ENCODE assay signal across 18 cellular contexts in genomic region chr12:117012189-117012805, GRCh38.
DNase-seq lines count a peak whose midpoint lies in the region; ATAC-seq, FAIRE-seq and TF ChIP-seq lines count a peak whose summit lies in the region.
"Had no signal": no experiment of that assay in that cellular context is flagged by ENCODE, and none has a peak within 500 bp of the region (broad histone marks: within the 10 kb centered on the region; RNA-seq: fewer than 3 reads in every experiment).

No MANE protein-coding gene starts in this region.

- no peaks in the 10 kb centered on the region for H3K9me3 ChIP-seq in astrocyte (ENCODE audit: insufficient read depth, low read depth, low read length)

- H3K27me3 ChIP-seq in BJ (ENCODE audit: control insufficient read depth, insufficient read depth, low read length) (no peaks in the 10 kb centered on the region), astrocyte (ENCODE audit: insufficient read depth, low read length) (no peaks in the 10 kb centered on the region)
- H3K27me3 ChIP-seq: brain microvascular endothelial cell, SJSA1 had no signal

- peaks cover 46% of the 10 kb centered on the region for H3K36me3 Mint-ChIP-seq in astrocyte (ENCODE audit: low read depth, unreplicated experiment)
- peaks cover 55% of the 10 kb centered on the region for H3K36me3 Mint-ChIP-seq in activated CD4-positive, alpha-beta T cell treated with anti-CD3 and anti-CD28 coated beads for 36 hours (ENCODE audit: low read depth)

- H3K27ac Mint-ChIP-seq in astrocyte (ENCODE audit: unreplicated experiment) = no peak overlapping the region
- H3K27ac Mint-ChIP-seq in activated CD4-positive, alpha-beta T cell treated with anti-CD3 and anti-CD28 coated beads for 36 hours = no peak overlapping the region

- no peak overlapping the region for H3K27ac ChIP-seq in astrocyte (ENCODE audit: low read depth, low read length)
- H3K27ac ChIP-seq: brain microvascular endothelial cell, C4-2B, psoas muscle, SJSA1 had no signal

- H2AFZ ChIP-seq in astrocyte (ENCODE audit: low read depth, low read length) = no peak overlapping the region

- peak; percentile 70 for DNase-seq in BJ (ENCODE audit: low read depth)
- peak; percentile 64 for DNase-seq in HPDE6-E6E7 (ENCODE audit: extremely low spot score)
- peak; percentile 39 for DNase-seq in astrocyte (ENCODE audit: low read depth)
- DNase-seq in iris pigment epithelial cell (ENCODE audit: low read depth) = peak; percentile 52
- DNase-seq in DMS 273 (lab: John Stamatoyannopoulos, UW; ENCODE audit: unreplicated experiment) = no peak
- DNase-seq in activated CD4-positive, alpha-beta T cell treated with anti-CD3 and anti-CD28 coated beads for 36 hours = no peak
- no peak for DNase-seq in SHP77 treated with DMSO at 0.1 percent for 48 hours (lab: John Stamatoyannopoulos, UW)
- DNase-seq: activated naive CD4-positive, alpha-beta T cell treated with Interleukin-2 at 50 U/mL for 16 hours; brain microvascular endothelial cell; DND-41; NCI-H2029; psoas muscle; stimulated activated CD4-positive, alpha-beta T cell treated with anti-CD3 and anti-CD28 coated beads, Interleukin-2, amount 100 ng/mL, for 24 hours; stimulated activated CD8-positive, alpha-beta memory T cell treated with anti-CD3 and anti-CD28 coated beads, Interleukin-4, amount 100 ng/mL, for 48 hours had no signal

- H3K9ac ChIP-seq in astrocyte (ENCODE audit: low read length) = no peak overlapping the region

- H4K20me1 ChIP-seq in astrocyte (ENCODE audit: insufficient read depth, low read length) = peaks cover 8% of the 10 kb centered on the region

- H3K4me1 Mint-ChIP-seq in astrocyte (ENCODE audit: low read depth, unreplicated experiment) = peaks cover 18% of the 10 kb centered on the region
- H3K4me1 Mint-ChIP-seq in activated CD4-positive, alpha-beta T cell treated with anti-CD3 and anti-CD28 coated beads for 36 hours = no peaks in the 10 kb centered on the region

- TF ChIP-seq CTCF in BJ (IDR thresholded peaks at IDR 0.05; ENCODE audit: insufficient read depth, low read depth, low read length) (no peak), astrocyte (IDR thresholded peaks at IDR 0.05; ENCODE audit: insufficient read depth, low read depth, low read length) (no peak)

- CTCF ChIA-PET in BJ (lab: Yijun Ruan, JAX) = interaction anchor here (0.7 to 1.3 kb wide), 3 partner anchors 9 to 847 kb away, joined by 3 to 4 read pairs (median 3); no protein-coding TSS in a partner anchor
- CTCF ChIA-PET in activated CD4-positive, alpha-beta T cell treated with anti-CD3 and anti-CD28 coated beads for 36 hours (lab: Charles Lee) = interaction anchor here (0.9 to 2.0 kb wide), 3 partner anchors 12 to 95 kb away, joined by 3 to 9 read pairs (median 3); no protein-coding TSS in a partner anchor

- no peak for ATAC-seq in activated CD4-positive, alpha-beta T cell treated with anti-CD3 and anti-CD28 coated beads for 36 hours
- no peak for ATAC-seq in GM18867 (IDR thresholded peaks at IDR 0.05; ENCODE audit: unreplicated experiment)
- ATAC-seq: psoas muscle had no signal

- H3K36me3 ChIP-seq in BJ (ENCODE audit: control insufficient read depth, insufficient read depth, low read length) (peaks cover 7% of the 10 kb centered on the region), astrocyte (ENCODE audit: insufficient read depth, low read length) (peaks cover 28% of the 10 kb centered on the region)

- H3K4me2 ChIP-seq in astrocyte (ENCODE audit: low read length) = no peak overlapping the region

- H3K4me1 ChIP-seq in astrocyte (ENCODE audit: insufficient read depth, low read length) = no peaks in the 10 kb centered on the region
- H3K4me1 ChIP-seq: psoas muscle had no signal

- H3K27me3 Mint-ChIP-seq in astrocyte (ENCODE audit: low read depth, unreplicated experiment) = no peaks in the 10 kb centered on the region
- H3K27me3 Mint-ChIP-seq in activated CD4-positive, alpha-beta T cell treated with anti-CD3 and anti-CD28 coated beads for 36 hours = no peaks in the 10 kb centered on the region

- no peak overlapping the region for H3K4me3 Mint-ChIP-seq in astrocyte (ENCODE audit: unreplicated experiment)
- no peak overlapping the region for H3K4me3 Mint-ChIP-seq in activated CD4-positive, alpha-beta T cell treated with anti-CD3 and anti-CD28 coated beads for 36 hours

- H3K4me3 ChIP-seq in BJ (ENCODE audit: low read depth, low read length) = no peak overlapping the region
- H3K4me3 ChIP-seq in astrocyte (ENCODE audit: insufficient read depth, low read depth, low read length) = no peak overlapping the region
- H3K4me3 ChIP-seq: psoas muscle, SJSA1 had no signal

- H3K9me3 Mint-ChIP-seq in astrocyte (ENCODE audit: unreplicated experiment) = peaks cover 3% of the 10 kb centered on the region
- H3K9me3 Mint-ChIP-seq in activated CD4-positive, alpha-beta T cell treated with anti-CD3 and anti-CD28 coated beads for 36 hours (ENCODE audit: low read depth) = peaks cover 15% of the 10 kb centered on the region

- intact Hi-C loops in activated CD4-positive, alpha-beta T cell treated with anti-CD3 and anti-CD28 coated beads for 36 hours (cut with DNase I, micrococcal nuclease) = no loop called here

- FAIRE-seq in astrocyte (lab: Jason Lieb, UNC) = no peak
- FAIRE-seq: H54 had no signal

- H3K79me2 ChIP-seq in astrocyte (ENCODE audit: insufficient read depth, low read length) = no peaks in the 10 kb centered on the region

- POLR2A ChIA-PET in BJ (lab: Charles Lee) = no interaction called here
- POLR2A ChIA-PET in activated CD4-positive, alpha-beta T cell treated with anti-CD3 and anti-CD28 coated beads for 36 hours (lab: Charles Lee) = no interaction called here

Comparison
In these comparisons a context has a peak if more than half of its experiments do, and no peak if none do; other contexts are left out.
1. DNase-seq: peak in BJ (single experiment), HPDE6-E6E7 (single experiment), astrocyte (single experiment) and iris pigment epithelial cell (single experiment); none in DMS 273 (single experiment), activated CD4-positive, alpha-beta T cell treated with anti-CD3 and anti-CD28 coated beads for 36 hours (single experiment) and SHP77 treated with DMSO at 0.1 percent for 48 hours (single experiment).